In the genomic region with DNA sequence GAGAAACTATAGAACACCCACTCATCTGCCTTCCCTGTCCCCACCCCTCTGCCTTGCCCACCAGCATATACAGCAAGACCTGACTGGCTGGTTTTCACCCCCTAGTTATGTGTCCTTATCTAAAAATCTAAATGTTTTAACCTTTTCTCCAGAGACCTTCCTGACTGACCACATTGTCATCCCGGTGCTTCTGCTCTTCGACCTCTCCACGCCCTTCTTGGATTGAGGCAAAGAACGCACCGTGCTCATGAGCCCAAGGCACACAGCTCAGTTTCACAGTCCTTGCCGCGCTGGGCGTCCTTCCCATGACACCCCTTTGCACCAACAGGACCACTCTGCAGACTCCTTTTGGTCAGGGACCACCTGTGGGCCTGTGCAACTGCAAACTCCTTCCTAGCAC, we compare ENCODE assay signal across 23 cellular contexts.
DNase-seq lines count a peak whose midpoint lies in the region; ATAC-seq and TF ChIP-seq lines count a peak whose summit lies in the region.
"Had no signal": no experiment of that assay in that cellular context is flagged by ENCODE, and none has a peak within 500 bp of the region (broad histone marks: within the 10 kb centered on the region; RNA-seq: fewer than 3 reads in every experiment).

No MANE protein-coding gene starts in this region.

- H3K27ac ChIP-seq in H9 (ENCODE audit: insufficient read length, low read depth, low read length) (no peak overlapping the region), Peyer's patch (peak overlapping the region in 3 of 4 donors; percentile 52 to 75 (median 60))
- H3K27ac ChIP-seq: SJSA1 had no signal

- no peaks in the 10 kb centered on the region for H3K9me3 ChIP-seq in H9 (ENCODE audit: control insufficient read depth, low read depth, low read length)
- no peaks in the 10 kb centered on the region for H3K9me3 ChIP-seq in Peyer's patch
- H3K9me3 ChIP-seq: SJSA1 had no signal

- no peak overlapping the region for H2BK120ac ChIP-seq in H9 (ENCODE audit: low read depth, low read length, poor library complexity, severe bottlenecking)

- no peaks in the 10 kb centered on the region for H3K27me3 Mint-ChIP-seq in H9 (ENCODE audit: low read depth)
- H3K27me3 Mint-ChIP-seq: CD4-positive, alpha-beta T cell had no signal

- peak; percentile 91 for ATAC-seq in left colon
- ATAC-seq in sciatic nerve: no peak
- ATAC-seq: K562, Right ventricle myocardium inferior had no signal

- no peak overlapping the region for H2BK15ac ChIP-seq in H9 (ENCODE audit: low read depth, low read length)

- H3K9me3 Mint-ChIP-seq in H9: no peaks in the 10 kb centered on the region
- H3K9me3 Mint-ChIP-seq: CD4-positive, alpha-beta T cell; HFFc6 had no signal

- no peak overlapping the region for H3K4me3 Mint-ChIP-seq in H9
- H3K4me3 Mint-ChIP-seq: CD4-positive, alpha-beta T cell; HFFc6 had no signal

- H3K18ac ChIP-seq in H9 (ENCODE audit: insufficient read length, low read depth, low read length): no peak overlapping the region

- no peak overlapping the region for H4K8ac ChIP-seq in H9 (replicated peaks; ENCODE audit: insufficient read length, low read depth, low read length)

- no peaks in the 10 kb centered on the region for H3K36me3 ChIP-seq in Peyer's patch
- H3K36me3 ChIP-seq: SJSA1 had no signal

- H3K4me2 ChIP-seq in H9 (ENCODE audit: insufficient read depth, insufficient read length, low read length): no peak overlapping the region

- H3K56ac ChIP-seq in H9 (ENCODE audit: insufficient read length, low read depth, low read length): no peak overlapping the region

- H2AFZ ChIP-seq in H9 (ENCODE audit: low read length): no peak overlapping the region

- H3K79me1 ChIP-seq in H9 (ENCODE audit: insufficient read depth, low read depth, low read length, poor library complexity, severe bottlenecking): no peaks in the 10 kb centered on the region

- no peaks in the 10 kb centered on the region for H3K4me1 ChIP-seq in H9 (ENCODE audit: insufficient read depth, low read length)
- no peaks in the 10 kb centered on the region for H3K4me1 ChIP-seq in Peyer's patch

- no peaks in the 10 kb centered on the region for H3K23me2 ChIP-seq in H9 (ENCODE audit: insufficient read length, low read depth, low read length, poor library complexity, severe bottlenecking)

- intact Hi-C loops in left colon (cut with DNase I, micrococcal nuclease) (no loop called here), sciatic nerve (cut with DNase I) (no loop called here)

- H3K27me3 ChIP-seq in H9 (ENCODE audit: insufficient read depth, low read length): no peaks in the 10 kb centered on the region
- no peaks in the 10 kb centered on the region for H3K27me3 ChIP-seq in Peyer's patch
- H3K27me3 ChIP-seq: SJSA1 had no signal

- H3K79me2 ChIP-seq in H9 (ENCODE audit: insufficient read depth, low read length): no peaks in the 10 kb centered on the region

- DNase-seq in H9 (no peak), Peyer's patch (peak in 2 of 3 donors; percentile 81), left colon (peak; percentile 53 to 62), ureter (ENCODE audit: low spot score) (peak; percentile 23), NCI-H146 treated with DMSO at 0.1 percent for 48 hours (lab: John Stamatoyannopoulos, UW; ENCODE audit: unreplicated experiment) (no peak), sciatic nerve (ENCODE audit: low spot score) (no peak)
- no peak for DNase-seq in activated CD4-positive, CD25-positive, alpha-beta regulatory T cell (lab: John Stamatoyannopoulos, UW)
- DNase-seq: CD4-positive, alpha-beta T cell; COR-L47; H7; HFFc6; MM.1S; NCI-H1048; NCI-H1417 treated with DMSO at 0.1 percent for 48 hours; NCI-H187 treated with DMSO at 0.1 percent for 48 hours; NCI-H2107; NCI-H510A treated with DMSO at 0.1 percent for 48 hours; NCI-H774; NK-92 treated with Interleukin-12 subunit alpha and Interleukin-12 subunit beta, amount 100 ng/mL, for 24 hours; T-helper 1 cell had no signal

- no peak overlapping the region for H3K4ac ChIP-seq in H9 (ENCODE audit: low read depth, low read length)

- H4K91ac ChIP-seq in H9 (ENCODE audit: insufficient read length, low read depth, low read length): no peak overlapping the region

- H2AK5ac ChIP-seq in H9 (ENCODE audit: insufficient read length, low read length): no peak overlapping the region

- peaks cover 15 to 21% of the 10 kb centered on the region in 2 experiments for H3K4me1 Mint-ChIP-seq in H9

- no peak overlapping the region for H4K5ac ChIP-seq in H9 (ENCODE audit: insufficient read length, low read depth, low read length)

- no peak overlapping the region for H3K9ac ChIP-seq in H9 (ENCODE audit: extremely low read depth, insufficient read length, low read length)

- no peak overlapping the region for H3K23ac ChIP-seq in H9 (ENCODE audit: insufficient read length, low read depth, low read length)

- H4K20me1 ChIP-seq in H9 (ENCODE audit: control insufficient read depth, insufficient read depth, insufficient read length): no peaks in the 10 kb centered on the region

- H2BK20ac ChIP-seq in H9 (ENCODE audit: low read depth, low read length, poor library complexity, severe bottlenecking): no peak overlapping the region

- H3K36me3 Mint-ChIP-seq in H9 (ENCODE audit: insufficient read depth in 1 of 3, low read depth in 3 of 3): peaks cover 0 to 9% (median 5%) of the 10 kb centered on the region in 3 experiments; a peak in 6 of 7 replicates

- no peak overlapping the region for H3K14ac ChIP-seq in H9 (ENCODE audit: insufficient read depth, low read length)

- H3T11ph ChIP-seq in H9 (ENCODE audit: low read length): no peak overlapping the region

- TF ChIP-seq POLR2A in Peyer's patch (IDR thresholded peaks at IDR 0.05): peak in 1 of 2 donors; percentile 63

- TF ChIP-seq CTCF in H9 (conservative IDR thresholded peaks at IDR 0.05): no peak
- TF ChIP-seq CTCF in Peyer's patch (IDR thresholded peaks at IDR 0.05): no peak

- H2BK12ac ChIP-seq in H9 (ENCODE audit: insufficient read length, low read depth, low read length): no peak overlapping the region

- no CpG with 5 or more reads among the region's 8 CpGs for WGBS in H9 (ENCODE audit: extremely low coverage, insufficient read length, low lambda C conversion rate)

- H3K4me3 ChIP-seq in Peyer's patch: no peak overlapping the region
- H3K4me3 ChIP-seq: K562, SJSA1 had no signal

- H2BK5ac ChIP-seq in H9 (ENCODE audit: insufficient read length, low read length): no peak overlapping the region

- peak overlapping the region in 2 of 3 experiments; percentile 8 to 12; a peak in 4 of 7 replicates for H3K27ac Mint-ChIP-seq in H9
- H3K27ac Mint-ChIP-seq: CD4-positive, alpha-beta T cell; HFFc6 had no signal

Comparison
In these comparisons a context has a peak if more than half of its experiments do, and no peak if none do; other contexts are left out.
1. DNase-seq: peak in Peyer's patch (2 of 3), left colon (2 of 2) and ureter (single experiment); none in H9 (single experiment), NCI-H146 treated with DMSO at 0.1 percent for 48 hours (single experiment), sciatic nerve (single experiment) and activated CD4-positive, CD25-positive, alpha-beta regulatory T cell (0 of 4).